3 cellular contexts compared by ENCODE assay signal in the genomic region with DNA sequence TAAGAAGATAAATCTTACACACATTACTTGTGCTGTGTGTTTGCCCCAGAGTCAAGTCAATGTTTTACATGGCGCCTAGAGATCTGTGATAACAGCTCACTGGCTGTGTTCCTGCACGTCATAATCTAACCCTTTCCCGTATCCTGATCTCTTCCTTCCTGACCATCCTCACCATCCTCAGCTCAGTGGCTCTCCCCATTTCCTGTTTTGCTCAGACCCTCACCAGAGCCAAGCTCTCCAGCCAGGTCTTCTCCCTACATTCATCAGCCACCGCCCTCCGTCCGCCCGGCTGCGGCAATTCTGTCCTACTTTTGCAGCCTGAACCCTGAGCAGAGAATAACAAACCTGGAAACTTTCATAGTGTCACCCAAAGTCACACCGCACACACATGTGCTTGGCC.
TF ChIP-seq lines count a peak whose summit lies in the region.

No MANE protein-coding gene starts in this region.

TF ChIP-seq in SK-N-SH, 30 proteins besides CTCF, POLR2A, EP300 and RAD21:
- TF ChIP-seq GATA2 (CRISPR knock-in tag; IDR thresholded peaks at IDR 0.05) (peak; percentile 24; the same call in 1 of the 2 replicates), YY1 (IDR thresholded peaks at IDR 0.05; ENCODE audit: low read depth) (no peak), RCOR1 (IDR thresholded peaks at IDR 0.05; ENCODE audit: low read length) (no peak)
TF ChIP-seq in SK-N-SH: peak in this region for 1.

TF ChIP-seq in SK-N-SH treated with all-trans-retinoic acid at 6 μM for 48 hours, 23 proteins besides CTCF, POLR2A, EP300 and RAD21:
- TF ChIP-seq ISL1 (CRISPR knock-in tag; IDR thresholded peaks at IDR 0.05) (no peak), ZNF8 (CRISPR knock-in tag; IDR thresholded peaks at IDR 0.05) (no peak), SNAI2 (CRISPR knock-in tag; IDR thresholded peaks at IDR 0.05) (no peak), CSDC2 (CRISPR knock-in tag; IDR thresholded peaks at IDR 0.05) (no peak)

TF ChIP-seq in H1, 55 proteins besides CTCF, POLR2A, EP300 and RAD21:
- TF ChIP-seq TAF7 (optimal IDR thresholded peaks at IDR 0.05; ENCODE audit: borderline replicate concordance, low read depth, low read length), result no peak
- no peak for TF ChIP-seq KDM4A (IDR thresholded peaks at IDR 0.05; ENCODE audit: low read depth, low read length, severe bottlenecking)
- TF ChIP-seq, protein P1, sequence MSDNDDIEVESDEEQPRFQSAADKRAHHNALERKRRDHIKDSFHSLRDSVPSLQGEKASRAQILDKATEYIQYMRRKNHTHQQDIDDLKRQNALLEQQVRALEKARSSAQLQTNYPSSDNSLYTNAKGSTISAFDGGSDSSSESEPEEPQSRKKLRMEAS (IDR thresholded peaks at IDR 0.05), result no peak
- TF ChIP-seq CTBP2 (IDR thresholded peaks at IDR 0.05; ENCODE audit: borderline replicate concordance, insufficient read depth, insufficient read length, low read length), result no peak
- TF ChIP-seq, protein P2, sequence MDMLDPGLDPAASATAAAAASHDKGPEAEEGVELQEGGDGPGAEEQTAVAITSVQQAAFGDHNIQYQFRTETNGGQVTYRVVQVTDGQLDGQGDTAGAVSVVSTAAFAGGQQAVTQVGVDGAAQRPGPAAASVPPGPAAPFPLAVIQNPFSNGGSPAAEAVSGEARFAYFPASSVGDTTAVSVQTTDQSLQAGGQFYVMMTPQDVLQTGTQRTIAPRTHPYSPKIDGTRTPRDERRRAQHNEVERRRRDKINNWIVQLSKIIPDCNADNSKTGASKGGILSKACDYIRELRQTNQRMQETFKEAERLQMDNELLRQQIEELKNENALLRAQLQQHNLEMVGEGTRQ (IDR thresholded peaks at IDR 0.05; ENCODE audit: low read length), result no peak
- no peak for TF ChIP-seq MAFK (IDR thresholded peaks at IDR 0.05; ENCODE audit: low read depth, low read length)
- TF ChIP-seq SP4 (IDR thresholded peaks at IDR 0.05; ENCODE audit: low read length), result no peak
- TF ChIP-seq PHF8 (conservative IDR thresholded peaks at IDR 0.05; ENCODE audit: low read depth, low read length), result no peak
- TF ChIP-seq TAF1 (IDR thresholded peaks at IDR 0.05; ENCODE audit: low read depth, low read length), result no peak
- TF ChIP-seq EZH2 (IDR thresholded peaks at IDR 0.05; ENCODE audit: low read depth, low read length, severe bottlenecking), result no peak
- no peak for TF ChIP-seq SP1 (IDR thresholded peaks at IDR 0.05; ENCODE audit: low read depth, low read length)
- no peak for TF ChIP-seq SRF (IDR thresholded peaks at IDR 0.05; ENCODE audit: low read depth, low read length)
- TF ChIP-seq KDM5A (IDR thresholded peaks at IDR 0.05; ENCODE audit: low read length), result no peak
- no peak for TF ChIP-seq CHD1 (IDR thresholded peaks at IDR 0.05; ENCODE audit: low read depth, low read length)
- TF ChIP-seq POU5F1 (IDR thresholded peaks at IDR 0.05; ENCODE audit: low read depth, low read length), result no peak
- TF ChIP-seq YY1 (IDR thresholded peaks at IDR 0.05; ENCODE audit: low read depth, low read length), result no peak
